24 cellular contexts compared by ENCODE assay signal in genomic region chr15:35723120-35723707, GRCh38.
"Had no signal": no experiment of that assay in that cellular context is flagged by ENCODE, and none has a peak within 500 bp of the region (broad histone marks: within the 10 kb centered on the region; RNA-seq: fewer than 3 reads in every experiment).

No MANE protein-coding gene starts in this region.

- H3K27me3 ChIP-seq: body of pancreas, MG63 had no signal

- H3K4me3 ChIP-seq: body of pancreas, MG63 had no signal

- H3K9me3 ChIP-seq: body of pancreas, MG63 had no signal

- H3K27ac ChIP-seq: body of pancreas, KMS-11, VCaP had no signal

- H3K36me3 ChIP-seq: MG63 had no signal

- H3K4me2 ChIP-seq: KMS-11 had no signal

- H3K9ac ChIP-seq: KMS-11 had no signal

- DNase-seq: activated CD4-positive, alpha-beta memory T cell treated with anti-CD3 and anti-CD28 coated beads, Interleukin-2, amount 10 ng/mL, durations not matched to agents 7 days and 5 days; activated CD4-positive, alpha-beta T cell treated with anti-CD3 and anti-CD28 coated beads for 36 hours; activated CD4-positive, alpha-beta T cell treated with anti-CD3 and anti-CD28 coated beads, Interleukin-2, amount 50 U/mL, for 1 hour; activated gamma-delta T cell; activated naive CD4-positive, alpha-beta T cell treated with anti-CD3 and anti-CD28 coated beads, Interleukin-2, amount 50 U/mL, for 16 hours; activated naive CD8-positive, alpha-beta T cell treated with anti-CD3 and anti-CD28 coated beads, Interleukin-2, amount 10 ng/mL, durations not matched to agents 7 days and 5 days; activated T-cell treated with anti-CD3 and anti-CD28 coated beads for 4 hours; activated T-cell treated with anti-CD3 and anti-CD28 coated beads, Interleukin-2, amount 50 U/mL, for 48 hours; aorta; body of pancreas; MG63; MV-4-11; NCI-H1092 treated with DMSO at 0.1 percent for 48 hours; NCI-H1417 treated with DMSO at 0.1 percent for 48 hours; NCI-H1694; NCI-H2029; NCI-H345; NCI-H510A; NCI-H526 treated with DMSO at 0.1 percent for 48 hours; NCI-H82; RPMI8226; T-helper 1 cell had no signal
